ENCODE assay signal across 8 cellular contexts in genomic region chr12:48999371-49000131, GRCh38. TPM values are rescaled to one million over a fixed set of nuclear protein-coding genes. Genes with fewer than 3 reads are reported as not detected.
A peak's percentile ranks its signal among the peaks of the same experiment; 100 is the strongest.
DNase-seq lines count a peak whose midpoint lies in the region; ATAC-seq, FAIRE-seq and TF ChIP-seq lines count a peak whose summit lies in the region.

Gene DDN, minus strand, starts transcription at chr12:48999375. Its CDS starts 88 bp downstream, at chr12:48999287.

- H3K4me1 Mint-ChIP-seq in CD8-positive, alpha-beta T cell (ENCODE audit: low read depth): peaks cover 35% of the 10 kb centered on the region

- CTCF ChIA-PET in CD8-positive, alpha-beta T cell (lab: Charles Lee): interaction anchor here (0.7 to 6.9 kb wide), 8 partner anchors 10 to 146 kb away, joined by 3 to 53 read pairs (median 3); no protein-coding TSS in a partner anchor

- POLR2A ChIA-PET in CD8-positive, alpha-beta T cell (lab: Charles Lee): no interaction called here

- TF ChIP-seq CTCF in CD8-positive, alpha-beta T cell (IDR thresholded peaks at IDR 0.05): no peak
- no peak for TF ChIP-seq CTCF in pancreas (IDR thresholded peaks at IDR 0.05)

- peaks cover 4% of the 10 kb centered on the region for H3K36me3 ChIP-seq in CD8-positive, alpha-beta T cell (ENCODE audit: insufficient read depth, low read length)
- peaks cover 0 to 21% (median 4%) of the 10 kb centered on the region in 3 donors for H3K36me3 ChIP-seq in pancreas

- peak; percentile 62 for ATAC-seq in CD8-positive, alpha-beta T cell
- ATAC-seq in GM21723 (IDR thresholded peaks at IDR 0.05; ENCODE audit: unreplicated experiment) (peak; percentile 35), pancreas (peak; percentile 29 to 48 (median 37)), HG03521 (IDR thresholded peaks at IDR 0.05; ENCODE audit: unreplicated experiment) (no peak)

- H3K4me3 Mint-ChIP-seq in CD8-positive, alpha-beta T cell: peak within 1 kb of the TSS; percentile 78

- H3K9me3 ChIP-seq in CD8-positive, alpha-beta T cell (ENCODE audit: low read length): no peaks in the 10 kb centered on the region
- H3K9me3 ChIP-seq in pancreas: no peaks in the 10 kb centered on the region

- H3K27ac ChIP-seq in CD8-positive, alpha-beta T cell (ENCODE audit: low read depth, low read length): no peak within 1 kb of the TSS
- no peak within 1 kb of the TSS for H3K27ac ChIP-seq in pancreas

- H3K27me3 Mint-ChIP-seq in CD8-positive, alpha-beta T cell (ENCODE audit: low read depth): peaks cover 55% of the 10 kb centered on the region

- H3K4me1 ChIP-seq in CD8-positive, alpha-beta T cell (ENCODE audit: insufficient read depth, low read length): peaks cover 39% of the 10 kb centered on the region
- H3K4me1 ChIP-seq in pancreas: peaks cover 8 to 12% (median 9%) of the 10 kb centered on the region in 3 donors

- H3K36me3 Mint-ChIP-seq in CD8-positive, alpha-beta T cell: peaks cover 37% of the 10 kb centered on the region

- no peak for FAIRE-seq in pancreas (lab: Jason Lieb, UNC)

- peak within 1 kb of the TSS; percentile 38 for H3K4me3 ChIP-seq in CD8-positive, alpha-beta T cell (ENCODE audit: low read depth, low read length)
- peak within 1 kb of the TSS; percentile 6 to 54 (median 30) for H3K4me3 ChIP-seq in pancreas

- 2% methylated on average over 30 of the region's 30 CpGs for WGBS in pancreas, 2 donors

- no peaks in the 10 kb centered on the region for H3K9me3 Mint-ChIP-seq in CD8-positive, alpha-beta T cell

- peaks cover 38% of the 10 kb centered on the region for H3K27me3 ChIP-seq in CD8-positive, alpha-beta T cell (ENCODE audit: insufficient read depth, low read length)
- H3K27me3 ChIP-seq in pancreas: no peaks in the 10 kb centered on the region

- intact Hi-C loops in CD8-positive, alpha-beta T cell (cut with DNase I, micrococcal nuclease): loop anchor here (5.0 kb wide), 2 partner anchors 42 to 93 kb away; partner anchors contain the start of genes ARF3 (in 1 of the 2) and DHH (in 1 of the 2)
- intact Hi-C loops in pancreas (cut with DNase I): no loop called here

- H3K27ac Mint-ChIP-seq in CD8-positive, alpha-beta T cell: no peak within 1 kb of the TSS

- peak in 3 of 7 experiments; percentile 32 to 68 (median 56) for DNase-seq in CD8-positive, alpha-beta T cell
- DNase-seq in NCI-H69 (lab: John Stamatoyannopoulos, UW) (peak; percentile 91), activated gamma-delta T cell treated with Interleukin-2 at 50 U/mL for 16 hours (peak; percentile 38), germinal center (ENCODE audit: low spot score) (peak; percentile 81), pancreas (peak in 1 of 6 donors; percentile 79), foreskin melanocyte (no peak)

RNA-seq across cellular contexts. Expression of gene DDN, which starts in this region (rescaled TPM):
- 1 to 10 TPM; 1.3 TPM for total RNA-seq in CD8-positive, alpha-beta T cell
- under 1 TPM in 3 of 6 donors, not detected in 3; 0.03 to 0.09 (median 0.06) TPM for total RNA-seq in pancreas
- polyA plus RNA-seq in pancreas: under 1 TPM; 0.04 to 0.12 TPM

Comparison
In these comparisons a context has a peak if more than half of its experiments do, and no peak if none do; other contexts are left out.
1. Peak in ATAC-seq and H3K4me3 ChIP-seq in pancreas; RNA of the gene not detected or under 1 TPM.
2. intact Hi-C loops: an anchor here in CD8-positive, alpha-beta T cell (5.0 kb wide); none called in pancreas.